ENCODE assay signal across 20 cellular contexts in the genomic region with DNA sequence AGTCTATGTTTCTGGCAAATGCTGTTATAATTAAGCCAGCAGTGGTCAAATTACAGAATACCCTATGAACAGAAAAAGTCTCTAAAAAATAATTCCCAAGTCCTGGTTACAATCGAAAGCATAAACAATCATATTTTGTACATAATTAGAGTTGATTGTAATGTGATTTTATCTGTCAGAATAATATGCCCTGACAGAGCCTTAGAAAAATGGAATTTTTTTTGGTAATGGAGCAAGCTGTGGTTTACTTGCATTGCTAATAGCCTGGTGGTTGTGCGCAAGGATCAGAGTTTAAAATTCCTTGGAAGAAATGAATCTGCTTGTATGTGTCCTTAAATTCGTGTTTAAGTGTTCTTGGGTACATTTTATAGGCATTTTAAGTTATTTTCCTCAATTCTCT.
DNase-seq lines count a peak whose midpoint lies in the region; ATAC-seq and TF ChIP-seq lines count a peak whose summit lies in the region.
"Had no signal": no experiment of that assay in that cellular context is flagged by ENCODE, and none has a peak within 500 bp of the region (broad histone marks: within the 10 kb centered on the region; RNA-seq: fewer than 3 reads in every experiment).

No MANE protein-coding gene starts in this region.

- no peak overlapping the region for H3K27ac Mint-ChIP-seq in activated T-cell treated with anti-CD3 and anti-CD28 coated beads, Interleukin-2, amount 50 U/mL, for 72 hours
- H3K27ac Mint-ChIP-seq: CD4-positive, CD25-positive, alpha-beta regulatory T cell; IgD-negative memory B cell had no signal

- DNase-seq in AG10803 (ENCODE audit: low read depth) (peak; percentile 44), dedifferentiated amniotic fluid mesenchymal stem cell (ENCODE audit: extremely low spot score) (peak; percentile 67), retinal pigment epithelial cell (ENCODE audit: low read depth) (peak; percentile 22), NCI-H774 (lab: John Stamatoyannopoulos, UW) (no peak), coronary artery (ENCODE audit: low spot score) (no peak)
- no peak for DNase-seq in activated T-cell treated with anti-CD3 and anti-CD28 coated beads, Interleukin-2, amount 50 U/mL, for 72 hours
- DNase-seq: CD4-positive, CD25-positive, alpha-beta regulatory T cell; COR-L47; DMS 273 treated with DMSO at 0.1 percent for 48 hours; DND-41; NCI-H1417; NCI-H1694 treated with DMSO at 0.1 percent for 48 hours; NCI-H2081 treated with DMSO at 0.1 percent for 48 hours; NCI-H2171 treated with DMSO at 0.1 percent for 48 hours; NCI-H524 treated with DMSO at 0.1 percent for 48 hours had no signal

- no peak for TF ChIP-seq CTCF in AG10803 (conservative IDR thresholded peaks at IDR 0.05; ENCODE audit: low read length)
- TF ChIP-seq CTCF in retinal pigment epithelial cell (conservative IDR thresholded peaks at IDR 0.05; ENCODE audit: low read depth, low read length): no peak
- TF ChIP-seq CTCF in coronary artery (IDR thresholded peaks at IDR 0.05): no peak

- H3K4me3 Mint-ChIP-seq in activated T-cell treated with anti-CD3 and anti-CD28 coated beads, Interleukin-2, amount 50 U/mL, for 72 hours: no peak overlapping the region
- H3K4me3 Mint-ChIP-seq: CD4-positive, CD25-positive, alpha-beta regulatory T cell; IgD-negative memory B cell had no signal

- no peak overlapping the region for H3K4me3 ChIP-seq in AG10803 (ENCODE audit: low read length)
- H3K4me3 ChIP-seq in retinal pigment epithelial cell (ENCODE audit: low read length): no peak overlapping the region
- no peak overlapping the region for H3K4me3 ChIP-seq in coronary artery
- H3K4me3 ChIP-seq: SJSA1 had no signal

- peak; percentile 74 for ATAC-seq in SK-N-SH treated with all-trans-retinoic acid at 6 μM for 48 hours
- ATAC-seq in activated T-cell treated with anti-CD3 and anti-CD28 coated beads, Interleukin-2, amount 50 U/mL, for 72 hours (replicated peaks in 1 of 2): no peak
- no peak for ATAC-seq in GM18909 (IDR thresholded peaks at IDR 0.05; ENCODE audit: poor library complexity, unreplicated experiment)
- ATAC-seq: HCT116 had no signal

- H3K9me3 Mint-ChIP-seq in activated T-cell treated with anti-CD3 and anti-CD28 coated beads, Interleukin-2, amount 50 U/mL, for 72 hours: peaks cover 8% of the 10 kb centered on the region in 2 donors

- peak overlapping the region in 1 of 2 donors; percentile 26 for H3K27ac ChIP-seq in coronary artery
- H3K27ac ChIP-seq: SJSA1 had no signal

- H3K27me3 Mint-ChIP-seq in activated T-cell treated with anti-CD3 and anti-CD28 coated beads, Interleukin-2, amount 50 U/mL, for 72 hours (ENCODE audit: low read depth): no peaks in the 10 kb centered on the region
- H3K27me3 Mint-ChIP-seq: CD4-positive, CD25-positive, alpha-beta regulatory T cell; IgD-negative memory B cell had no signal

- no peaks in the 10 kb centered on the region for H3K4me1 Mint-ChIP-seq in activated T-cell treated with anti-CD3 and anti-CD28 coated beads, Interleukin-2, amount 50 U/mL, for 72 hours (ENCODE audit: low read depth)
- H3K4me1 Mint-ChIP-seq: CD4-positive, CD25-positive, alpha-beta regulatory T cell; IgD-negative memory B cell had no signal

- H3K36me3 Mint-ChIP-seq in activated T-cell treated with anti-CD3 and anti-CD28 coated beads, Interleukin-2, amount 50 U/mL, for 72 hours (ENCODE audit: insufficient read depth in 2 of 2): peaks cover 0 to 4% of the 10 kb centered on the region in 2 donors
- H3K36me3 Mint-ChIP-seq: CD4-positive, CD25-positive, alpha-beta regulatory T cell; IgD-negative memory B cell had no signal

TF ChIP-seq in SK-N-SH treated with all-trans-retinoic acid at 6 μM for 48 hours, 23 proteins besides CTCF, POLR2A, EP300 and RAD21:
- peak; percentile 92 for TF ChIP-seq TOX (CRISPR knock-in tag; IDR thresholded peaks at IDR 0.05; ENCODE audit: borderline replicate concordance)
- TF ChIP-seq PPARA (CRISPR knock-in tag; IDR thresholded peaks at IDR 0.05; ENCODE audit: borderline replicate concordance): no peak
- TF ChIP-seq, protein P1, sequence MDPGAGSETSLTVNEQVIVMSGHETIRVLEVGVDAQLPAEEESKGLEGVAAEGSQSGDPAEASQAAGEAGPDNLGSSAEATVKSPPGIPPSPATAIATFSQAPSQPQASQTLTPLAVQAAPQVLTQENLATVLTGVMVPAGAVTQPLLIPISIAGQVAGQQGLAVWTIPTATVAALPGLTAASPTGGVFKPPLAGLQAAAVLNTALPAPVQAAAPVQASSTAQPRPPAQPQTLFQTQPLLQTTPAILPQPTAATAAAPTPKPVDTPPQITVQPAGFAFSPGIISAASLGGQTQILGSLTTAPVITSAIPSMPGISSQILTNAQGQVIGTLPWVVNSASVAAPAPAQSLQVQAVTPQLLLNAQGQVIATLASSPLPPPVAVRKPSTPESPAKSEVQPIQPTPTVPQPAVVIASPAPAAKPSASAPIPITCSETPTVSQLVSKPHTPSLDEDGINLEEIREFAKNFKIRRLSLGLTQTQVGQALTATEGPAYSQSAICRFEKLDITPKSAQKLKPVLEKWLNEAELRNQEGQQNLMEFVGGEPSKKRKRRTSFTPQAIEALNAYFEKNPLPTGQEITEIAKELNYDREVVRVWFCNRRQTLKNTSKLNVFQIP (CRISPR knock-in tag; IDR thresholded peaks at IDR 0.05; ENCODE audit: borderline replicate concordance, low read depth): peak; percentile 76; the same call in 1 of the 2 replicates

Comparison
In these comparisons a context has a peak if more than half of its experiments do, and no peak if none do; other contexts are left out.
1. DNase-seq: peak in AG10803 (single experiment), dedifferentiated amniotic fluid mesenchymal stem cell (single experiment) and retinal pigment epithelial cell (single experiment); none in NCI-H774 (single experiment), activated T-cell treated with anti-CD3 and anti-CD28 coated beads, Interleukin-2, amount 50 U/mL, for 72 hours (0 of 2) and coronary artery (single experiment).